Comparison of ENCODE assay signal across 2 cellular contexts in genomic region chr16:77585852-77586251, GRCh38.
A peak's percentile ranks its signal among the peaks of the same experiment; 100 is the strongest.
TF ChIP-seq lines count a peak whose summit lies in the region.

No MANE protein-coding gene starts in this region.

TF ChIP-seq in SK-N-SH, 30 proteins besides CTCF, POLR2A, EP300 and RAD21 (continued from another document):
- TF ChIP-seq PBX3 (IDR thresholded peaks at IDR 0.05) (peak; percentile 41; the same call in 1 of the 2 replicates), TCF12 (IDR thresholded peaks at IDR 0.05) (0 out of 2 replicates have a peak, but pooled peaks have one; percentile 9), MXI1 (IDR thresholded peaks at IDR 0.05; ENCODE audit: low read depth, low read length) (no peak)

TF ChIP-seq in SK-N-SH treated with all-trans-retinoic acid at 6 μM for 48 hours, 23 proteins besides CTCF, POLR2A, EP300 and RAD21:
- TF ChIP-seq PATZ1 (CRISPR knock-in tag; IDR thresholded peaks at IDR 0.05; ENCODE audit: borderline replicate concordance) (no peak), SNAI2 (CRISPR knock-in tag; IDR thresholded peaks at IDR 0.05) (no peak), ZNF565 (CRISPR knock-in tag; conservative IDR thresholded peaks at IDR 0.05; ENCODE audit: low read depth) (no peak)
